Comparison of ENCODE assay signal across 15 cellular contexts in genomic region chr2:42903821-42904575, GRCh38.
DNase-seq lines count a peak whose midpoint lies in the region; ATAC-seq and TF ChIP-seq lines count a peak whose summit lies in the region.
"Had no signal": no experiment of that assay in that cellular context is flagged by ENCODE, and none has a peak within 500 bp of the region (broad histone marks: within the 10 kb centered on the region; RNA-seq: fewer than 3 reads in every experiment).

No MANE protein-coding gene starts in this region.

- H3K9me3 Mint-ChIP-seq in endothelial cell (ENCODE audit: unreplicated experiment), result no peaks in the 10 kb centered on the region
- H3K9me3 Mint-ChIP-seq: activated CD4-positive, alpha-beta memory T cell treated with anti-CD3 and anti-CD28 coated beads for 36 hours; activated naive CD4-positive, alpha-beta T cell treated with anti-CD3 and anti-CD28 coated beads for 36 hours; CD8-positive, alpha-beta T cell had no signal

- peaks cover 7% of the 10 kb centered on the region for H3K79me1 ChIP-seq in trophoblast cell (ENCODE audit: low read length)

- WGBS in trophoblast cell (ENCODE audit: extremely low coverage, insufficient coverage, insufficient read length), result no CpG with 5 or more reads among the region's 16 CpGs

- no peak overlapping the region for H4K8ac ChIP-seq in trophoblast cell (ENCODE audit: low read depth, low read length)

- no peak overlapping the region for H3K4me3 ChIP-seq in trophoblast cell (ENCODE audit: low read depth, low read length)
- H3K4me3 ChIP-seq: left lung had no signal

- ATAC-seq in HG02884 (IDR thresholded peaks at IDR 0.05; ENCODE audit: unreplicated experiment), result no peak
- ATAC-seq in stimulated activated naive CD8-positive, alpha-beta T cell treated with anti-CD3 and anti-CD28 coated beads, Interleukin-15, Interleukin-2, amounts not matched to agents 100 U/mL and 50 U/mL, for 24 hours, result no peak
- ATAC-seq: CD8-positive, alpha-beta T cell; left lung had no signal

- TF ChIP-seq CTCF in endothelial cell (IDR thresholded peaks at IDR 0.05; ENCODE audit: unreplicated experiment), result no peak

- H2BK12ac ChIP-seq in trophoblast cell (ENCODE audit: low read length), result peak overlapping the region; percentile 15

- H4K91ac ChIP-seq in trophoblast cell (ENCODE audit: low read depth, low read length), result peak overlapping the region; percentile 1

- H3K9ac ChIP-seq in trophoblast cell (ENCODE audit: low read length), result no peak overlapping the region

- no peak overlapping the region for H2BK120ac ChIP-seq in trophoblast cell (ENCODE audit: insufficient read depth, low read length, poor library complexity)

- no peaks in the 10 kb centered on the region for H3K36me3 ChIP-seq in trophoblast cell (ENCODE audit: control insufficient read depth in 1 of 2, insufficient read depth in 2 of 2, low read length in 2 of 2)
- H3K36me3 ChIP-seq: left lung had no signal

- peak overlapping the region; percentile 0 for H3K14ac ChIP-seq in trophoblast cell (ENCODE audit: low read length)

- H2AFZ ChIP-seq in trophoblast cell (ENCODE audit: insufficient read depth, low read length, poor library complexity), result no peak overlapping the region

- DNase-seq in NCI-H1092 treated with DMSO at 0.1 percent for 48 hours (lab: John Stamatoyannopoulos, UW) (peak; percentile 48), NCI-H345 (lab: John Stamatoyannopoulos, UW) (peak; percentile 96), endothelial cell (ENCODE audit: low spot score) (no peak), trophoblast cell (no peak), DMS79 treated with DMSO at 0.1 percent for 48 hours (lab: John Stamatoyannopoulos, UW) (no peak), D341Med (ENCODE audit: low spot score) (no peak)
- no peak for DNase-seq in stimulated activated naive CD8-positive, alpha-beta T cell treated with anti-CD3 and anti-CD28 coated beads, Interleukin-15, Interleukin-2, amounts not matched to agents 100 U/mL and 50 U/mL, for 24 hours
- DNase-seq: activated CD4-positive, alpha-beta memory T cell treated with anti-CD3 and anti-CD28 coated beads for 36 hours; activated naive CD4-positive, alpha-beta T cell treated with anti-CD3 and anti-CD28 coated beads for 36 hours; CD8-positive, alpha-beta T cell; cortex of kidney; HCEC 1CT; KG1; left lung had no signal

- no peaks in the 10 kb centered on the region for H3K27me3 ChIP-seq in trophoblast cell (ENCODE audit: insufficient read depth, low read length)

- no peak overlapping the region for H3K27ac Mint-ChIP-seq in endothelial cell (ENCODE audit: unreplicated experiment)
- H3K27ac Mint-ChIP-seq: activated CD4-positive, alpha-beta memory T cell treated with anti-CD3 and anti-CD28 coated beads for 36 hours; activated naive CD4-positive, alpha-beta T cell treated with anti-CD3 and anti-CD28 coated beads for 36 hours; CD8-positive, alpha-beta T cell had no signal

- H3K4me1 Mint-ChIP-seq in endothelial cell (ENCODE audit: unreplicated experiment), result peaks cover 26% of the 10 kb centered on the region

- peaks cover 7% of the 10 kb centered on the region for H3K27me3 Mint-ChIP-seq in endothelial cell (ENCODE audit: unreplicated experiment)

- H4K12ac ChIP-seq in trophoblast cell (ENCODE audit: low read depth, low read length), result no peak overlapping the region

- no peaks in the 10 kb centered on the region for H3K9me3 ChIP-seq in trophoblast cell (ENCODE audit: insufficient read depth, low read depth, low read length)
- H3K9me3 ChIP-seq: left lung had no signal

- no peak overlapping the region for H2BK5ac ChIP-seq in trophoblast cell (ENCODE audit: low read depth, low read length, poor library complexity)

- no peak overlapping the region for H3K4ac ChIP-seq in trophoblast cell (ENCODE audit: low read depth, low read length)

- no peak overlapping the region for H3K23ac ChIP-seq in trophoblast cell (ENCODE audit: low read length)

- no peak overlapping the region for H3K4me2 ChIP-seq in trophoblast cell (ENCODE audit: low read length)

- H2AK5ac ChIP-seq in trophoblast cell (ENCODE audit: low read length), result no peak overlapping the region

- H3K4me3 Mint-ChIP-seq in endothelial cell (ENCODE audit: unreplicated experiment), result peak overlapping the region; percentile 6
- H3K4me3 Mint-ChIP-seq: activated CD4-positive, alpha-beta memory T cell treated with anti-CD3 and anti-CD28 coated beads for 36 hours; activated naive CD4-positive, alpha-beta T cell treated with anti-CD3 and anti-CD28 coated beads for 36 hours; CD8-positive, alpha-beta T cell had no signal

- H3K4me1 ChIP-seq in trophoblast cell (ENCODE audit: control insufficient read depth in 1 of 2, insufficient read depth in 2 of 2, low read length in 2 of 2), result peaks cover 24 to 33% of the 10 kb centered on the region in 2 experiments

- no peak overlapping the region for H3K27ac ChIP-seq in trophoblast cell (ENCODE audit: low read depth, low read length)
- H3K27ac ChIP-seq: left lung had no signal

- H3K36me3 Mint-ChIP-seq in endothelial cell (ENCODE audit: low read depth, unreplicated experiment), result no peaks in the 10 kb centered on the region
- H3K36me3 Mint-ChIP-seq: activated CD4-positive, alpha-beta memory T cell treated with anti-CD3 and anti-CD28 coated beads for 36 hours; CD8-positive, alpha-beta T cell had no signal

- no peaks in the 10 kb centered on the region for H3K79me2 ChIP-seq in trophoblast cell (ENCODE audit: control insufficient read depth, insufficient read depth, low read length, poor library complexity)

- no peak overlapping the region for H3K18ac ChIP-seq in trophoblast cell (ENCODE audit: low read length)

Comparison
In these comparisons a context has a peak if more than half of its experiments do, and no peak if none do; other contexts are left out.
1. DNase-seq: peak in NCI-H1092 treated with DMSO at 0.1 percent for 48 hours (single experiment) and NCI-H345 (single experiment); none in endothelial cell (single experiment), trophoblast cell (0 of 2), DMS79 treated with DMSO at 0.1 percent for 48 hours (single experiment), stimulated activated naive CD8-positive, alpha-beta T cell treated with anti-CD3 and anti-CD28 coated beads, Interleukin-15, Interleukin-2, amounts not matched to agents 100 U/mL and 50 U/mL, for 24 hours (single experiment) and D341Med (single experiment).